Comparison of ENCODE assay signal across 21 cellular contexts in genomic region chr10:83346216-83346910, GRCh38.
DNase-seq lines count a peak whose midpoint lies in the region; ATAC-seq, FAIRE-seq and TF ChIP-seq lines count a peak whose summit lies in the region.
"Had no signal": no experiment of that assay in that cellular context is flagged by ENCODE, and none has a peak within 500 bp of the region (broad histone marks: within the 10 kb centered on the region; RNA-seq: fewer than 3 reads in every experiment).

No MANE protein-coding gene starts in this region.

- H2BK120ac ChIP-seq in IMR-90 (ENCODE audit: low read depth, low read length) = no peak overlapping the region

- H3K27ac Mint-ChIP-seq in astrocyte (ENCODE audit: unreplicated experiment) = no peak overlapping the region
- no peak overlapping the region for H3K27ac Mint-ChIP-seq in nephron progenitor cell
- H3K27ac Mint-ChIP-seq: CD14-positive monocyte had no signal

- H3K9me3 Mint-ChIP-seq in astrocyte (ENCODE audit: unreplicated experiment) = peaks cover 7% of the 10 kb centered on the region
- H3K9me3 Mint-ChIP-seq in nephron progenitor cell = peaks cover 11% of the 10 kb centered on the region

- BruUV-seq in IMR-90 (replicated peaks; lab: Mats Ljungman, UMichigan) = no TSS peak

- TF ChIP-seq CTCF in IMR-90 (conservative IDR thresholded peaks at IDR 0.05; ENCODE audit: low read depth, low read length) (no peak), astrocyte (IDR thresholded peaks at IDR 0.05; ENCODE audit: insufficient read depth, low read depth, low read length) (no peak), epithelial cell of esophagus (IDR thresholded peaks at IDR 0.05; ENCODE audit: insufficient read depth, low read depth, low read length, missing control alignments) (no peak), nephron progenitor cell (IDR thresholded peaks at IDR 0.05) (no peak)

- no peak overlapping the region for H2AK5ac ChIP-seq in IMR-90 (ENCODE audit: low read depth, low read length)

- H3K79me2 ChIP-seq in astrocyte (ENCODE audit: insufficient read depth, low read length) = no peaks in the 10 kb centered on the region

- H2BK5ac ChIP-seq in IMR-90 (ENCODE audit: low read depth, low read length, poor library complexity, severe bottlenecking) = no peak overlapping the region

- TF ChIP-seq POLR2A in IMR-90 (IDR thresholded peaks at IDR 0.05; ENCODE audit: low read depth, low read length) = no peak

- H3K23ac ChIP-seq in IMR-90 (ENCODE audit: low read depth, low read length) = no peak overlapping the region

- H3K4me3 Mint-ChIP-seq in astrocyte (ENCODE audit: unreplicated experiment) = no peak overlapping the region
- no peak overlapping the region for H3K4me3 Mint-ChIP-seq in nephron progenitor cell
- H3K4me3 Mint-ChIP-seq: CD14-positive monocyte had no signal

- no peak overlapping the region for H4K5ac ChIP-seq in IMR-90 (ENCODE audit: low read depth, low read length)

- no peak overlapping the region for H4K8ac ChIP-seq in IMR-90 (ENCODE audit: low read depth in 2 of 2, low read length in 2 of 2)

- no peaks in the 10 kb centered on the region for H3K36me3 ChIP-seq in IMR-90 (ENCODE audit: control insufficient read depth, insufficient read depth, low read length)
- no peaks in the 10 kb centered on the region for H3K36me3 ChIP-seq in astrocyte (ENCODE audit: insufficient read depth, low read length)
- H3K36me3 ChIP-seq: MG63 had no signal

- H2AK9ac ChIP-seq in IMR-90 (replicated peaks; ENCODE audit: low read depth, low read length, poor library complexity) = no peak overlapping the region

- TF ChIP-seq RAD21 in IMR-90 (IDR thresholded peaks at IDR 0.05; ENCODE audit: low read length) = no peak

- H3K9me3 ChIP-seq in IMR-90 (ENCODE audit: control insufficient read depth, insufficient read depth, low read length) (peaks cover 11% of the 10 kb centered on the region; the same call in 1 of the 2 replicates), astrocyte (ENCODE audit: insufficient read depth, low read depth, low read length) (no peaks in the 10 kb centered on the region)
- H3K9me3 ChIP-seq: MG63 had no signal

- no peak overlapping the region for H3K56ac ChIP-seq in IMR-90 (ENCODE audit: extremely low read depth, insufficient read depth, low read length)

- H3K4me1 ChIP-seq in IMR-90 (ENCODE audit: control insufficient read depth, insufficient read depth, low read length) (no peaks in the 10 kb centered on the region), astrocyte (ENCODE audit: insufficient read depth, low read length) (peaks cover 6% of the 10 kb centered on the region)

- H2BK15ac ChIP-seq in IMR-90 (ENCODE audit: low read depth, low read length) = no peak overlapping the region

- H3K27me3 Mint-ChIP-seq in astrocyte (ENCODE audit: low read depth, unreplicated experiment) (no peaks in the 10 kb centered on the region), nephron progenitor cell (ENCODE audit: low read depth, poor library complexity) (no peaks in the 10 kb centered on the region)

- no peak for FAIRE-seq in astrocyte (lab: Jason Lieb, UNC)
- FAIRE-seq: GM12891, H54 had no signal

- no peaks in the 10 kb centered on the region for H3K9me1 ChIP-seq in IMR-90 (ENCODE audit: insufficient read depth, low read length)

- H3K9ac ChIP-seq in IMR-90 (ENCODE audit: low read depth, low read length) = no peak overlapping the region
- peak overlapping the region; percentile 4 for H3K9ac ChIP-seq in astrocyte (ENCODE audit: low read length)

- H3K18ac ChIP-seq in IMR-90 (ENCODE audit: low read depth, low read length) = no peak overlapping the region

- H3K27me3 ChIP-seq in IMR-90 (ENCODE audit: control insufficient read depth, insufficient read depth, low read length) = no peaks in the 10 kb centered on the region
- no peaks in the 10 kb centered on the region for H3K27me3 ChIP-seq in astrocyte (ENCODE audit: insufficient read depth, low read length)
- H3K27me3 ChIP-seq: MG63 had no signal

- no peaks in the 10 kb centered on the region for H3K79me1 ChIP-seq in IMR-90 (ENCODE audit: low read depth in 1 of 2, low read length in 2 of 2)

- dilution Hi-C loops in IMR-90 (cut with HindIII; ENCODE audit: low sequenced_read_pairs, unreplicated experiment) = no loop called here

- no peak overlapping the region for H2BK20ac ChIP-seq in IMR-90 (ENCODE audit: low read depth, low read length)

- H3K36me3 Mint-ChIP-seq in astrocyte (ENCODE audit: low read depth, unreplicated experiment) (no peaks in the 10 kb centered on the region), nephron progenitor cell (ENCODE audit: low read depth) (no peaks in the 10 kb centered on the region)
- H3K36me3 Mint-ChIP-seq: CD14-positive monocyte had no signal

- POLR2A ChIA-PET in IMR-90 (lab: Charles Lee; ENCODE audit: unreplicated experiment) = no interaction called here

- H3K4me1 Mint-ChIP-seq in astrocyte (ENCODE audit: low read depth, unreplicated experiment) (peaks cover 5% of the 10 kb centered on the region), nephron progenitor cell (no peaks in the 10 kb centered on the region)
- H3K4me1 Mint-ChIP-seq: CD14-positive monocyte had no signal

- no peak overlapping the region for H4K91ac ChIP-seq in IMR-90 (ENCODE audit: insufficient read depth, low read depth, low read length)

- no peak for ATAC-seq in IMR-90 (ENCODE audit: low read depth)
- no peak for ATAC-seq in GM18498 (IDR thresholded peaks at IDR 0.05; ENCODE audit: unreplicated experiment)

- CTCF ChIA-PET in IMR-90 (lab: Yijun Ruan, JAX) = no interaction called here

- H3K4me3 ChIP-seq in IMR-90 (ENCODE audit: insufficient read depth, low read depth, low read length) (no peak overlapping the region), astrocyte (ENCODE audit: insufficient read depth, low read depth, low read length) (no peak overlapping the region), epithelial cell of esophagus (ENCODE audit: low read length) (no peak overlapping the region), skeletal muscle cell (ENCODE audit: low read depth, low read length) (no peak overlapping the region)
- H3K4me3 ChIP-seq: MG63 had no signal

- H4K20me1 ChIP-seq in IMR-90 (ENCODE audit: insufficient read depth, low read length) (no peaks in the 10 kb centered on the region), astrocyte (ENCODE audit: insufficient read depth, low read length) (no peaks in the 10 kb centered on the region)

- intact Hi-C loops in IMR-90 (cut with micrococcal nuclease) = no loop called here

- H3K4me2 ChIP-seq in IMR-90 (ENCODE audit: low read depth, low read length) (no peak overlapping the region), astrocyte (ENCODE audit: low read length) (no peak overlapping the region)

- no peak overlapping the region for H3K14ac ChIP-seq in IMR-90 (replicated peaks; ENCODE audit: low read depth, low read length)

- WGBS in IMR-90 (ENCODE audit: extremely low coverage in 2 of 2, insufficient read length in 1 of 2), 2 experiments = no CpG with 5 or more reads among the region's 2 CpGs

- no peak overlapping the region for H3K4ac ChIP-seq in IMR-90 (ENCODE audit: low read depth, low read length)

- H3K27ac ChIP-seq in IMR-90 (ENCODE audit: insufficient read depth, low read length) (no peak overlapping the region), astrocyte (ENCODE audit: low read depth, low read length) (peak overlapping the region; percentile 42)

- in situ Hi-C loops in IMR-90 (cut with MboI; ENCODE audit: low sequenced_read_pairs) = no loop called here

- DNase-seq in IMR-90 = peak; percentile 4
- DNase-seq in astrocyte (ENCODE audit: low read depth) = peak; percentile 82
- peak; percentile 51 for DNase-seq in epithelial cell of esophagus (ENCODE audit: low read depth)
- peak; percentile 2 for DNase-seq in skeletal muscle cell (ENCODE audit: low read depth)
- no peak for DNase-seq in NCI-H1105 treated with DMSO at 0.1 percent for 48 hours (lab: John Stamatoyannopoulos, UW)
- no peak for DNase-seq in nephron progenitor cell
- DNase-seq: ACHN, AML-193, DMS 273 treated with DMSO at 0.1 percent for 48 hours, GF-D8, Karpas-422, MG63, NCI-H1092, NCI-H1694, NCI-H345, NCI-H526 treated with DMSO at 0.1 percent for 48 hours, RPMI8226 had no signal

- H2AFZ ChIP-seq in IMR-90 (replicated peaks; ENCODE audit: low read length, poor library complexity) (no peak overlapping the region), astrocyte (ENCODE audit: low read depth, low read length) (no peak overlapping the region)

TF ChIP-seq in IMR-90, 13 proteins besides CTCF, POLR2A, EP300 and RAD21:
- TF ChIP-seq RFX5 (IDR thresholded peaks at IDR 0.05; ENCODE audit: low read depth, low read length) (no peak), BHLHE40 (IDR thresholded peaks at IDR 0.05; ENCODE audit: low read depth, low read length) (no peak), USF2 (IDR thresholded peaks at IDR 0.05; ENCODE audit: low read depth, low read length) (no peak), MXI1 (IDR thresholded peaks at IDR 0.05; ENCODE audit: borderline replicate concordance, low read depth, low read length) (no peak), ELK1 (IDR thresholded peaks at IDR 0.05; ENCODE audit: borderline replicate concordance, low read depth, low read length) (no peak), MAFK (IDR thresholded peaks at IDR 0.05; ENCODE audit: low read depth, low read length) (no peak), MAZ (IDR thresholded peaks at IDR 0.05; ENCODE audit: borderline replicate concordance, low read depth, low read length) (no peak), FOS (IDR thresholded peaks at IDR 0.05; ENCODE audit: low read depth, low read length) (no peak), RCOR1 (IDR thresholded peaks at IDR 0.05; ENCODE audit: insufficient replicate concordance, low read length) (no peak), CEBPB (IDR thresholded peaks at IDR 0.05; ENCODE audit: low read depth, low read length) (no peak)
TF ChIP-seq in IMR-90: peak in this region for 0.

Comparison
In these comparisons a context has a peak if more than half of its experiments do, and no peak if none do; other contexts are left out.
1. DNase-seq: peak in IMR-90 (single experiment), astrocyte (single experiment), epithelial cell of esophagus (single experiment) and skeletal muscle cell (single experiment); none in NCI-H1105 treated with DMSO at 0.1 percent for 48 hours (single experiment) and nephron progenitor cell (single experiment).